Comparison of ENCODE assay signal across 2 cellular contexts in the genomic region with DNA sequence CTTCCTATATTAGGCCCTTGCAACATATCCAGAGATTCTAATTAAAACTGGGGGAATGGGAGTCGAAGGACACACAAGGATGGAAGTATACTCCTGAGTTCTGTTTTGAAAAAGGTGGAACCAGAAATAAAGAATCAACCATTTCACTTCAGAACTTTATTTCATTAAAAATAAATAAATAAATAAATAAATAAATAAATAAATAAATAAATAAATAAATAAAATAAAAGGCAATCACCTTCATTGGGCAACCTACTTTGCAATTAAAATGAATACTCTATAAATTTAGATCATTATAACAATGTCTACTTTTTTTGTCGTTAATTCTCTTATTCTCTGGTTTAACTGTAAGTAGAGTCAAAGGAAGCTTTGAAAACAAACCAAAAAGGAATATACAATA.
TF ChIP-seq lines count a peak whose summit lies in the region.

No MANE protein-coding gene starts in this region.

TF ChIP-seq in IMR-90, 13 proteins besides CTCF, POLR2A, EP300 and RAD21 (continued from another document):
- TF ChIP-seq FOS (IDR thresholded peaks at IDR 0.05; ENCODE audit: low read depth, low read length) = no peak
- TF ChIP-seq, protein P1, sequence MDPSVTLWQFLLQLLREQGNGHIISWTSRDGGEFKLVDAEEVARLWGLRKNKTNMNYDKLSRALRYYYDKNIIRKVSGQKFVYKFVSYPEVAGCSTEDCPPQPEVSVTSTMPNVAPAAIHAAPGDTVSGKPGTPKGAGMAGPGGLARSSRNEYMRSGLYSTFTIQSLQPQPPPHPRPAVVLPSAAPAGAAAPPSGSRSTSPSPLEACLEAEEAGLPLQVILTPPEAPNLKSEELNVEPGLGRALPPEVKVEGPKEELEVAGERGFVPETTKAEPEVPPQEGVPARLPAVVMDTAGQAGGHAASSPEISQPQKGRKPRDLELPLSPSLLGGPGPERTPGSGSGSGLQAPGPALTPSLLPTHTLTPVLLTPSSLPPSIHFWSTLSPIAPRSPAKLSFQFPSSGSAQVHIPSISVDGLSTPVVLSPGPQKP (IDR thresholded peaks at IDR 0.05; ENCODE audit: borderline replicate concordance, low read depth, low read length) = no peak
- TF ChIP-seq SMC3 (IDR thresholded peaks at IDR 0.05; ENCODE audit: low read depth, low read length) = no peak
- no peak for TF ChIP-seq CHD1 (IDR thresholded peaks at IDR 0.05; ENCODE audit: low read depth, low read length)
- no peak for TF ChIP-seq CEBPB (IDR thresholded peaks at IDR 0.05; ENCODE audit: low read depth, low read length)
- TF ChIP-seq BHLHE40 (IDR thresholded peaks at IDR 0.05; ENCODE audit: low read depth, low read length) = no peak
- no peak for TF ChIP-seq NFE2L2 (IDR thresholded peaks at IDR 0.05; ENCODE audit: low read depth, low read length)
- TF ChIP-seq RCOR1 (IDR thresholded peaks at IDR 0.05; ENCODE audit: insufficient replicate concordance, low read length) = no peak
- TF ChIP-seq RFX5 (IDR thresholded peaks at IDR 0.05; ENCODE audit: low read depth, low read length) = no peak
- TF ChIP-seq MXI1 (IDR thresholded peaks at IDR 0.05; ENCODE audit: borderline replicate concordance, low read depth, low read length) = no peak
- no peak for TF ChIP-seq MAZ (IDR thresholded peaks at IDR 0.05; ENCODE audit: borderline replicate concordance, low read depth, low read length)

TF ChIP-seq in WTC11, 78 proteins besides CTCF, POLR2A, EP300 and RAD21 (continued from another document):
- TF ChIP-seq ARID4B (CRISPR knock-in tag; IDR thresholded peaks at IDR 0.05; ENCODE audit: borderline replicate concordance) (no peak), ETV6 (CRISPR knock-in tag; IDR thresholded peaks at IDR 0.05) (no peak), FOXP4 (CRISPR knock-in tag; IDR thresholded peaks at IDR 0.05) (no peak), SOX15 (CRISPR knock-in tag; IDR thresholded peaks at IDR 0.05) (no peak), GRHL2 (CRISPR knock-in tag; IDR thresholded peaks at IDR 0.05; ENCODE audit: insufficient replicate concordance, severe bottlenecking) (no peak), RELA (CRISPR knock-in tag; IDR thresholded peaks at IDR 0.05; ENCODE audit: borderline replicate concordance) (no peak), E2F1 (CRISPR knock-in tag; IDR thresholded peaks at IDR 0.05) (no peak), KAT7 (CRISPR knock-in tag; IDR thresholded peaks at IDR 0.05; ENCODE audit: borderline replicate concordance) (no peak), ATF3 (CRISPR knock-in tag; conservative IDR thresholded peaks at IDR 0.05) (no peak), MYBL2 (CRISPR knock-in tag; IDR thresholded peaks at IDR 0.05) (no peak), ZNF532 (CRISPR knock-in tag; IDR thresholded peaks at IDR 0.05; ENCODE audit: borderline replicate concordance) (no peak)
- TF ChIP-seq, protein P2, sequence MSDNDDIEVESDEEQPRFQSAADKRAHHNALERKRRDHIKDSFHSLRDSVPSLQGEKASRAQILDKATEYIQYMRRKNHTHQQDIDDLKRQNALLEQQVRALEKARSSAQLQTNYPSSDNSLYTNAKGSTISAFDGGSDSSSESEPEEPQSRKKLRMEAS (CRISPR knock-in tag; IDR thresholded peaks at IDR 0.05) = no peak
- TF ChIP-seq, protein P3, sequence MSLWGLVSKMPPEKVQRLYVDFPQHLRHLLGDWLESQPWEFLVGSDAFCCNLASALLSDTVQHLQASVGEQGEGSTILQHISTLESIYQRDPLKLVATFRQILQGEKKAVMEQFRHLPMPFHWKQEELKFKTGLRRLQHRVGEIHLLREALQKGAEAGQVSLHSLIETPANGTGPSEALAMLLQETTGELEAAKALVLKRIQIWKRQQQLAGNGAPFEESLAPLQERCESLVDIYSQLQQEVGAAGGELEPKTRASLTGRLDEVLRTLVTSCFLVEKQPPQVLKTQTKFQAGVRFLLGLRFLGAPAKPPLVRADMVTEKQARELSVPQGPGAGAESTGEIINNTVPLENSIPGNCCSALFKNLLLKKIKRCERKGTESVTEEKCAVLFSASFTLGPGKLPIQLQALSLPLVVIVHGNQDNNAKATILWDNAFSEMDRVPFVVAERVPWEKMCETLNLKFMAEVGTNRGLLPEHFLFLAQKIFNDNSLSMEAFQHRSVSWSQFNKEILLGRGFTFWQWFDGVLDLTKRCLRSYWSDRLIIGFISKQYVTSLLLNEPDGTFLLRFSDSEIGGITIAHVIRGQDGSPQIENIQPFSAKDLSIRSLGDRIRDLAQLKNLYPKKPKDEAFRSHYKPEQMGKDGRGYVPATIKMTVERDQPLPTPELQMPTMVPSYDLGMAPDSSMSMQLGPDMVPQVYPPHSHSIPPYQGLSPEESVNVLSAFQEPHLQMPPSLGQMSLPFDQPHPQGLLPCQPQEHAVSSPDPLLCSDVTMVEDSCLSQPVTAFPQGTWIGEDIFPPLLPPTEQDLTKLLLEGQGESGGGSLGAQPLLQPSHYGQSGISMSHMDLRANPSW (CRISPR knock-in tag; conservative IDR thresholded peaks at IDR 0.05; ENCODE audit: low read depth) = no peak
- TF ChIP-seq, protein P4, sequence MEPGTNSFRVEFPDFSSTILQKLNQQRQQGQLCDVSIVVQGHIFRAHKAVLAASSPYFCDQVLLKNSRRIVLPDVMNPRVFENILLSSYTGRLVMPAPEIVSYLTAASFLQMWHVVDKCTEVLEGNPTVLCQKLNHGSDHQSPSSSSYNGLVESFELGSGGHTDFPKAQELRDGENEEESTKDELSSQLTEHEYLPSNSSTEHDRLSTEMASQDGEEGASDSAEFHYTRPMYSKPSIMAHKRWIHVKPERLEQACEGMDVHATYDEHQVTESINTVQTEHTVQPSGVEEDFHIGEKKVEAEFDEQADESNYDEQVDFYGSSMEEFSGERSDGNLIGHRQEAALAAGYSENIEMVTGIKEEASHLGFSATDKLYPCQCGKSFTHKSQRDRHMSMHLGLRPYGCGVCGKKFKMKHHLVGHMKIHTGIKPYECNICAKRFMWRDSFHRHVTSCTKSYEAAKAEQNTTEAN (CRISPR knock-in tag; IDR thresholded peaks at IDR 0.05) = no peak
